Comparison of ENCODE assay signal across 1 cellular context in the genomic region with DNA sequence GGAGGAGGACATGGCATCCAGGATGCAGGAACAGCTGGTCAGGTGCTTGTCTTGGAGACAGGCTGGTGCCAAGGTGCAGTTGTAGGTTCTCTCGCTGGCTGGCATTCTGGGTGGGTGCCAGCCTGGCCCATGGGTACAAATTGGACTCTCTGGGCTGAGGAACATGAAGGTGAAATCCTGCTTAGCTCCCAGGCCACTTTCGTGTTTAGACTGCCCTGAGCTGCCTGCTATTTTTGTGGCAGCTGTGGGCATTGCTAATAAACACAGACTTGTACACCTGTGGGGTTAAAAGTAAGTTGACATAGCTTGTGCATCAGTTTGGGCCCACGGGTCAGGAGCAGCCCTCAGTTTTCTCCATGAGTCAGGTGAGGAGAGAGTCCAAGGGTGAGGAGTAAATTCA.
TF ChIP-seq lines count a peak whose summit lies in the region.

No MANE protein-coding gene starts in this region.

TF ChIP-seq in IMR-90, 13 proteins besides CTCF, POLR2A, EP300 and RAD21:
- TF ChIP-seq, protein P1, sequence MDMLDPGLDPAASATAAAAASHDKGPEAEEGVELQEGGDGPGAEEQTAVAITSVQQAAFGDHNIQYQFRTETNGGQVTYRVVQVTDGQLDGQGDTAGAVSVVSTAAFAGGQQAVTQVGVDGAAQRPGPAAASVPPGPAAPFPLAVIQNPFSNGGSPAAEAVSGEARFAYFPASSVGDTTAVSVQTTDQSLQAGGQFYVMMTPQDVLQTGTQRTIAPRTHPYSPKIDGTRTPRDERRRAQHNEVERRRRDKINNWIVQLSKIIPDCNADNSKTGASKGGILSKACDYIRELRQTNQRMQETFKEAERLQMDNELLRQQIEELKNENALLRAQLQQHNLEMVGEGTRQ (IDR thresholded peaks at IDR 0.05; ENCODE audit: low read depth, low read length) = no peak
- TF ChIP-seq MAZ (IDR thresholded peaks at IDR 0.05; ENCODE audit: borderline replicate concordance, low read depth, low read length) (no peak), CEBPB (IDR thresholded peaks at IDR 0.05; ENCODE audit: low read depth, low read length) (no peak)
